21 cellular contexts compared by ENCODE assay signal in genomic region chr1:212650228-212650627, GRCh38.
DNase-seq lines count a peak whose midpoint lies in the region; ATAC-seq lines count a peak whose summit lies in the region.
"Had no signal": no experiment of that assay in that cellular context is flagged by ENCODE, and none has a peak within 500 bp of the region (broad histone marks: within the 10 kb centered on the region; RNA-seq: fewer than 3 reads in every experiment).

No MANE protein-coding gene starts in this region.

- DNase-seq in ELR (ENCODE audit: low read depth) = peak; percentile 25
- peak; percentile 42 for DNase-seq in NCI-H1417 treated with DMSO at 0.1 percent for 48 hours (lab: John Stamatoyannopoulos, UW)
- DNase-seq in NCI-H82 treated with DMSO at 0.1 percent for 48 hours (lab: John Stamatoyannopoulos, UW; ENCODE audit: unreplicated experiment) = peak; percentile 26
- peak; percentile 52 for DNase-seq in fibroblast of peridontal ligament (ENCODE audit: extremely low read depth)
- DNase-seq in hippocampal formation (lab: John Stamatoyannopoulos, UW) = no peak
- no peak for DNase-seq in activated CD4-positive, CD25-positive, alpha-beta regulatory T cell treated with anti-CD3 and anti-CD28 coated beads, Interleukin-2, amount 50 U/mL, for 72 hours
- DNase-seq: activated CD8-positive, alpha-beta T cell treated with anti-CD3 and anti-CD28 coated beads, Interleukin-2, amount 10 ng/mL, durations not matched to agents 7 days and 5 days; activated naive CD4-positive, alpha-beta T cell treated with anti-CD3 and anti-CD28 coated beads for 36 hours; dorsolateral prefrontal cortex; esophagus squamous epithelium; GF-D8; naive thymus-derived CD4-positive, alpha-beta T cell; NCI-H2107; occipital lobe; SHP77 treated with DMSO at 0.1 percent for 48 hours; stimulated activated CD4-positive, alpha-beta T cell treated with anti-CD3 and anti-CD28 coated beads, Interleukin-15, amount 100 ng/mL, for 24 hours; stimulated activated CD4-positive, alpha-beta T cell treated with anti-CD3 and anti-CD28 coated beads, Interleukin-4, amount 100 ng/mL, for 4 hours; T-helper 2 cell; tibial artery had no signal

- no peak for ATAC-seq in GM18511 (IDR thresholded peaks at IDR 0.05; ENCODE audit: unreplicated experiment)
- ATAC-seq: activated CD8-positive, alpha-beta T cell treated with anti-CD3 and anti-CD28 coated beads, Interleukin-2, amount 10 ng/mL, durations not matched to agents 7 days and 5 days; gastroesophageal sphincter; naive thymus-derived CD4-positive, alpha-beta T cell had no signal

Comparison
In these comparisons a context has a peak if more than half of its experiments do, and no peak if none do; other contexts are left out.
1. DNase-seq: peak in ELR (single experiment), NCI-H1417 treated with DMSO at 0.1 percent for 48 hours (single experiment), NCI-H82 treated with DMSO at 0.1 percent for 48 hours (single experiment) and fibroblast of peridontal ligament (single experiment); none in hippocampal formation (0 of 2) and activated CD4-positive, CD25-positive, alpha-beta regulatory T cell treated with anti-CD3 and anti-CD28 coated beads, Interleukin-2, amount 50 U/mL, for 72 hours (single experiment).